ENCODE assay signal across 21 cellular contexts in the genomic region with DNA sequence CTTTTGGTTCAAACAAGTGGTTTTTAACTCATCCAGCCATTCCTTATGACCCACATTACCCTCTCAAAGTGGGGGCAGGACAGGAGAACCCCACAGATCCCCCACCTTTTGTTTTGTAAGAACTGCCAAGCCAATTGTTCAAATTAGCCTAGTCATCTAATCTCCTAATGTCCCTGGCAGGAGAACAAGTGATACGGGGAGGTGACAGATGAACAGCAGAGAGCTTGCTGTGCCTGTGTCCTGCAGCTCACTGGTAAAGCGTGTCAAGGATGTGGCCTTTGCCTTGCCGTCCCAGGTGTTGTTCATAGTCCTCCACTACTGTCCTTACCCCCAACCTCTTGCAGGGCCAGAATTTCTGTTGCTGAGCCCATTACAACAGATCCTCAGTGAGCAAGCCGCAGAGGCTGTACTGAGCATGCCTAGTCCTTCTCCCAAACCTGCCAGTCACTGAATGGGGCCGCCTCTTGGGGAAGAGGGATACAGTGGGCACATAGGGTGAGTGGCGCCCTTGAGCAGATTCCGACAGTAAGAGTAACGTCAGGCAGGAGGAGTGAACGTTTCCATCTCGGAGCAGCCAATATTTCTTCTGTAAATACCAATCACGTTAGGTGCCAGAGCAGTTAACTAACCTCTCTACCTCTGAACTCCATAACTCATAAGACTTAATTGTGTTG.
DNase-seq lines count a peak whose midpoint lies in the region; ATAC-seq and TF ChIP-seq lines count a peak whose summit lies in the region.
"Had no signal": no experiment of that assay in that cellular context is flagged by ENCODE, and none has a peak within 500 bp of the region (broad histone marks: within the 10 kb centered on the region; RNA-seq: fewer than 3 reads in every experiment).

No MANE protein-coding gene starts in this region.

- H3K27me3 ChIP-seq in foreskin keratinocyte (peaks cover 2% of the 10 kb centered on the region), adrenal gland (no peaks in the 10 kb centered on the region)
- H3K27me3 ChIP-seq: upper lobe of left lung had no signal

- no peak overlapping the region for H3K4me3 Mint-ChIP-seq in naive thymus-derived CD8-positive, alpha-beta T cell
- H3K4me3 Mint-ChIP-seq: activated CD4-positive, alpha-beta memory T cell treated with anti-CD3 and anti-CD28 coated beads, Interleukin-2, amount 10 ng/mL, durations not matched to agents 7 days and 5 days had no signal

- H3K27ac ChIP-seq in foreskin keratinocyte (no peak overlapping the region), adrenal gland (peak overlapping the region in 1 of 5 donors; percentile 47)
- H3K27ac ChIP-seq: epithelial cell of prostate, HL-60, skin epidermis had no signal

- no peak for DNase-seq in Right ventricle myocardium inferior (ENCODE audit: missing footprints)
- no peak for DNase-seq in cardiac septum (ENCODE audit: low spot score)
- DNase-seq in foreskin keratinocyte: peak in 1 of 2 donors; percentile 15
- no peak for DNase-seq in naive thymus-derived CD8-positive, alpha-beta T cell
- DNase-seq in adrenal gland: no peak
- DNase-seq in NCI-H1417 treated with DMSO at 0.1 percent for 48 hours (lab: John Stamatoyannopoulos, UW): no peak
- no peak for DNase-seq in NCI-H345 treated with DMSO at 0.1 percent for 48 hours (lab: John Stamatoyannopoulos, UW; ENCODE audit: unreplicated experiment)
- DNase-seq: activated CD4-positive, alpha-beta memory T cell treated with anti-CD3 and anti-CD28 coated beads, Interleukin-2, amount 10 ng/mL, durations not matched to agents 7 days and 5 days; amniotic stem cell; DMS79; KG1; NCI-H1105 treated with DMSO at 0.1 percent for 48 hours; NK-92 treated with Interleukin-12 subunit alpha and Interleukin-12 subunit beta, amount 100 ng/mL, for 24 hours; occipital lobe; stimulated activated CD4-positive, alpha-beta T cell treated with anti-CD3 and anti-CD28 coated beads, Interleukin-4, amount 100 ng/mL, for 4 hours; T-helper 1 cell; upper lobe of left lung had no signal

- H3K36me3 ChIP-seq in adrenal gland (replicated peaks in 1 of 2): no peaks in the 10 kb centered on the region
- H3K36me3 ChIP-seq: upper lobe of left lung had no signal

- intact Hi-C loops in Right ventricle myocardium inferior (cut with DNase I) (loop anchor here (2.0 to 5.0 kb wide), 2 partner anchors 48 to 88 kb away; a partner anchor contains a TSS), cardiac septum (cut with DNase I) (loop anchor here (5.0 kb wide), 1 partner anchor 88 kb away; a partner anchor contains a TSS), adrenal gland (cut with DNase I) (no loop called here)

- H3K27ac Mint-ChIP-seq in naive thymus-derived CD8-positive, alpha-beta T cell: peak overlapping the region in 7 of 10 donors; percentile 0 to 73 (median 24)
- H3K27ac Mint-ChIP-seq: activated CD4-positive, alpha-beta memory T cell treated with anti-CD3 and anti-CD28 coated beads, Interleukin-2, amount 10 ng/mL, durations not matched to agents 7 days and 5 days had no signal

- no peaks in the 10 kb centered on the region for H3K36me3 Mint-ChIP-seq in naive thymus-derived CD8-positive, alpha-beta T cell

- POLR2A ChIA-PET in naive thymus-derived CD8-positive, alpha-beta T cell (lab: Charles Lee): no interaction called here

- ATAC-seq in Right ventricle myocardium inferior (peak; percentile 64), foreskin keratinocyte (peak; percentile 45), GM21529 (IDR thresholded peaks at IDR 0.05; ENCODE audit: unreplicated experiment) (no peak)
- ATAC-seq in naive thymus-derived CD8-positive, alpha-beta T cell: no peak

- TF ChIP-seq POLR2A in adrenal gland (IDR thresholded peaks at IDR 0.05): no peak

- TF ChIP-seq CTCF in foreskin keratinocyte (conservative IDR thresholded peaks at IDR 0.05) (no peak), adrenal gland (IDR thresholded peaks at IDR 0.05) (no peak)

- no peaks in the 10 kb centered on the region for H3K9me3 ChIP-seq in adrenal gland (replicated peaks in 1 of 3)
- H3K9me3 ChIP-seq: upper lobe of left lung had no signal

- H3K4me3 ChIP-seq in adrenal gland: no peak overlapping the region
- H3K4me3 ChIP-seq: skin epidermis, upper lobe of left lung had no signal

- no peaks in the 10 kb centered on the region for H3K27me3 Mint-ChIP-seq in naive thymus-derived CD8-positive, alpha-beta T cell
- H3K27me3 Mint-ChIP-seq: activated CD4-positive, alpha-beta memory T cell treated with anti-CD3 and anti-CD28 coated beads, Interleukin-2, amount 10 ng/mL, durations not matched to agents 7 days and 5 days had no signal

- H3K4me1 Mint-ChIP-seq in naive thymus-derived CD8-positive, alpha-beta T cell: peaks cover 20 to 64% (median 53%) of the 10 kb centered on the region in 4 donors

- H3K4me1 ChIP-seq in foreskin keratinocyte: peaks cover 16% of the 10 kb centered on the region
- H3K4me1 ChIP-seq in adrenal gland (replicated peaks in 1 of 2): peaks cover 36 to 69% of the 10 kb centered on the region in 2 donors

- 66 to 82% (median 80%) methylated on average over 10 to 11 of the region's 11 CpGs for WGBS in adrenal gland, 4 donors

- no peaks in the 10 kb centered on the region for H3K9me3 Mint-ChIP-seq in naive thymus-derived CD8-positive, alpha-beta T cell
- H3K9me3 Mint-ChIP-seq: activated CD4-positive, alpha-beta memory T cell treated with anti-CD3 and anti-CD28 coated beads, Interleukin-2, amount 10 ng/mL, durations not matched to agents 7 days and 5 days had no signal

Comparison
In these comparisons a context has a peak if more than half of its experiments do, and no peak if none do; other contexts are left out.
1. ATAC-seq: peak in Right ventricle myocardium inferior (single experiment) and foreskin keratinocyte (single experiment); none in naive thymus-derived CD8-positive, alpha-beta T cell (0 of 2) and GM21529 (single experiment).
2. intact Hi-C loops: an anchor here in Right ventricle myocardium inferior (2.0 to 5.0 kb wide) and cardiac septum (5.0 kb wide); none called in adrenal gland.